Comparison of ENCODE assay signal across 16 cellular contexts in the genomic region with DNA sequence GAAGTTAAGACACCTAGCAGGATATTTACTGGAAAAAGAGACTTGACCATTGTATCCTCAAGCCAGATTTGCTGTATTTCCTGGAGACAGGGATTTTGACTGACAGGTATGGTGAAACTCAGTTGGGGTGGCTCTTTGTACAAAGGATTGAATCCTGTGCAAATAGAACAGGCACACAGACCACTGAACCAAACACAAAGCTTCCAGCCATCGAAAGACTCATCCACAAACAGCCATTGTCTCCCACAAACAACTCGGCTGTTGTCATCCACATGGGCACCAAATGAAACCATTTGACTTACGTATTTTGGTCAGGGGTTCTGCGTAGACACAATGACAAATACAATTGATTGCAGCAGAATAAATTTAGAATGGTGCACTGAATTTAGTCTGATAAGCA.
"Had no signal": no experiment of that assay in that cellular context is flagged by ENCODE, and none has a peak within 500 bp of the region (broad histone marks: within the 10 kb centered on the region; RNA-seq: fewer than 3 reads in every experiment).

No MANE protein-coding gene starts in this region.

- DNase-seq: activated CD8-positive, alpha-beta T cell treated with anti-CD3 and anti-CD28 coated beads for 36 hours; activated gamma-delta T cell; activated naive CD8-positive, alpha-beta T cell treated with anti-CD3 and anti-CD28 coated beads for 36 hours; activated T-cell treated with anti-CD3 and anti-CD28 coated beads, Interleukin-2, amount 50 U/mL, for 72 hours; aorta; dermis blood vessel endothelial cell; endodermal cell; pancreas; tibial artery; WERI-Rb-1 had no signal

- FAIRE-seq: pancreas, urothelium cell line had no signal

- H3K4me3 ChIP-seq: breast epithelium, gastroesophageal sphincter, hepatocyte, pancreas, tibial artery had no signal

- H3K27ac ChIP-seq: breast epithelium, gastroesophageal sphincter, hepatocyte, pancreas, tibial artery, WERI-Rb-1 had no signal

- H3K4me2 ChIP-seq: hepatocyte had no signal

- H3K36me3 ChIP-seq: breast epithelium, gastroesophageal sphincter, pancreas, WERI-Rb-1 had no signal

- H3K4me1 ChIP-seq: breast epithelium, gastroesophageal sphincter, pancreas had no signal

- ATAC-seq: activated CD8-positive, alpha-beta T cell treated with anti-CD3 and anti-CD28 coated beads for 36 hours; activated T-cell treated with anti-CD3 and anti-CD28 coated beads, Interleukin-2, amount 50 U/mL, for 72 hours; gastroesophageal sphincter; pancreas; SK-N-SH treated with all-trans-retinoic acid at 6 μM for 48 hours; stimulated activated effector memory CD8-positive, alpha-beta T cell treated with anti-CD3 and anti-CD28 coated beads, Interleukin-12 subunit alpha, Interleukin-12 subunit beta, amount 100 ng/mL, for 72 hours had no signal

- H3K27me3 ChIP-seq: breast epithelium, gastroesophageal sphincter, hepatocyte, pancreas, tibial artery had no signal
